8 cellular contexts compared by ENCODE assay signal in genomic region chr7:10412426-10413019, GRCh38.
A peak's percentile ranks its signal among the peaks of the same experiment; 100 is the strongest.
DNase-seq lines count a peak whose midpoint lies in the region; TF ChIP-seq lines count a peak whose summit lies in the region.

No MANE protein-coding gene starts in this region.

- 1 to 2% methylated on average over 3 of the region's 3 CpGs for WGBS in GM23248 (ENCODE audit: low coverage in 1 of 2, low lambda C conversion rate in 2 of 2, missing lambda C conversion rate in 2 of 2), 2 experiments

- H3K9ac ChIP-seq in GM23248 (no peak overlapping the region), fibroblast of lung (ENCODE audit: insufficient read depth, low read length) (no peak overlapping the region)

- no peaks in the 10 kb centered on the region for H3K36me3 ChIP-seq in left ventricle myocardium inferior
- no peaks in the 10 kb centered on the region for H3K36me3 ChIP-seq in GM23248 (ENCODE audit: low read depth)
- H3K36me3 ChIP-seq in fibroblast of lung (ENCODE audit: control insufficient read depth, insufficient read depth, low read length), result no peaks in the 10 kb centered on the region

- H3K4me1 ChIP-seq in left ventricle myocardium inferior (no peaks in the 10 kb centered on the region), GM23248 (ENCODE audit: insufficient read depth) (no peaks in the 10 kb centered on the region), fibroblast of lung (ENCODE audit: control insufficient read depth, extremely low read depth, insufficient read depth, low read length) (no peaks in the 10 kb centered on the region)

- no peaks in the 10 kb centered on the region for H3F3A ChIP-seq in GM23248 (ENCODE audit: insufficient read depth)

- H3K27me3 ChIP-seq in left ventricle myocardium inferior (ENCODE audit: low read depth) (no peaks in the 10 kb centered on the region), GM23248 (replicated peaks; ENCODE audit: insufficient read depth) (no peaks in the 10 kb centered on the region), fibroblast of lung (ENCODE audit: control insufficient read depth, insufficient read depth, low read length) (no peaks in the 10 kb centered on the region)

- intact Hi-C loops in left ventricle myocardium inferior (cut with micrococcal nuclease) (loop anchor here (5.0 kb wide), 1 partner anchor 390 kb away; no protein-coding TSS in a partner anchor), cardiac septum (cut with DNase I) (no loop called here)

- TF ChIP-seq CTCF in left ventricle myocardium inferior (IDR thresholded peaks at IDR 0.05; ENCODE audit: borderline replicate concordance) (peak; percentile 77), fibroblast of lung (conservative IDR thresholded peaks at IDR 0.05 in 1 of 2, IDR thresholded peaks at IDR 0.05 in 1 of 2; ENCODE audit: low read depth in 1 of 2, low read length in 2 of 2) (peak; percentile 15 to 64)

- H3K79me2 ChIP-seq in GM23248 (ENCODE audit: insufficient read depth) (no peaks in the 10 kb centered on the region), fibroblast of lung (ENCODE audit: control insufficient read depth, insufficient read depth, low read length) (no peaks in the 10 kb centered on the region)

- no peaks in the 10 kb centered on the region for H3K9me2 ChIP-seq in GM23248 (ENCODE audit: insufficient read depth)

- in situ Hi-C loops in GM23248 (cut with MboI), result loop anchor here (25.0 kb wide), 1 partner anchor 2000 kb away; no protein-coding TSS in a partner anchor
- in situ Hi-C loops in SK-MEL-5 (cut with HindIII; ENCODE audit: low pct_unique_long_range_greater_than_20kb, low sequenced_read_pairs), result no loop called here

- H3K4me3 ChIP-seq in left ventricle myocardium inferior (no peak overlapping the region), GM23248 (no peak overlapping the region), fibroblast of lung (replicated peaks in 1 of 4; ENCODE audit: control extremely low read depth in 1 of 4, insufficient read depth in 1 of 4, low read depth in 3 of 4, low read length in 4 of 4) (no peak overlapping the region)

- DNase-seq in left ventricle myocardium inferior (no peak), cardiac septum (ENCODE audit: low spot score) (no peak), GM23248 (peak; percentile 53), Kasumi-1 (lab: John Stamatoyannopoulos, UW) (peak; percentile 15 to 44), SK-MEL-5 (ENCODE audit: low read depth, low spot score) (peak; percentile 77), fibroblast of lung (ENCODE audit: low read depth in 2 of 2) (peak; percentile 12 to 65), putamen (ENCODE audit: low spot score) (peak; percentile 45), GM19238 (ENCODE audit: insufficient read length, low spot score) (no peak)

- H3K9me3 ChIP-seq in left ventricle myocardium inferior (replicated peaks) (no peaks in the 10 kb centered on the region), GM23248 (ENCODE audit: low read depth) (no peaks in the 10 kb centered on the region), fibroblast of lung (ENCODE audit: control insufficient read depth, insufficient read depth, low read depth, low read length) (no peaks in the 10 kb centered on the region)

- H4K20me1 ChIP-seq in GM23248 (ENCODE audit: insufficient read depth), result no peaks in the 10 kb centered on the region
- no peaks in the 10 kb centered on the region for H4K20me1 ChIP-seq in fibroblast of lung (ENCODE audit: control insufficient read depth, extremely low read depth, insufficient read depth, low read length)

- H3K4me2 ChIP-seq in GM23248 (ENCODE audit: unreplicated experiment), result no peak overlapping the region
- H3K4me2 ChIP-seq in fibroblast of lung (ENCODE audit: extremely low read depth, insufficient read depth, low read length), result no peak overlapping the region

- H2AFZ ChIP-seq in GM23248, result no peak overlapping the region
- no peak overlapping the region for H2AFZ ChIP-seq in fibroblast of lung (ENCODE audit: low read length)

- H3K27ac ChIP-seq in left ventricle myocardium inferior (replicated peaks), result no peak overlapping the region
- no peak overlapping the region for H3K27ac ChIP-seq in GM23248
- no peak overlapping the region for H3K27ac ChIP-seq in fibroblast of lung (ENCODE audit: insufficient read depth, low read length)

Comparison
In these comparisons a context has a peak if more than half of its experiments do, and no peak if none do; other contexts are left out.
1. DNase-seq: peak in GM23248 (single experiment), Kasumi-1 (2 of 2), SK-MEL-5 (single experiment), fibroblast of lung (2 of 2) and putamen (single experiment); none in left ventricle myocardium inferior (single experiment), cardiac septum (single experiment) and GM19238 (single experiment).